Comparison of ENCODE assay signal across 9 cellular contexts in the genomic region with DNA sequence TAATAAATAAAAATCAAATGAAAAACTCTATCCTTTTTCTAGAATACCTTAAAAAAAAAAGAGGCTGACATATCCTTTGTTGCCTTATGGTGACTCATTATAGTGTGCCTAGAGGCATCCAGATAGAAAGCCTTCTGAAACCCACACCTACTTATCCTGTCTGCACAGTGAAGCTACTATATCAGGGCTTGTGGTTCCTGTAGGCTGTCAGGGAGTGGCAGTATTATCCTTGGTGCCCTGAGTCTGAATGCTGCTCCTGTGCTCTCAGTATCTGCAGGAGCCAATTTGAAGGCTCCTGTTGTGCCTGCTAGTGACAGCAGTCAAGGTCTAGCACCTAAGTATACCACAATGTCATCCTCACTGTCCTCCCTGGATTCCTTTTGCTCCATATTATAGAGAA.
DNase-seq lines count a peak whose midpoint lies in the region; ATAC-seq lines count a peak whose summit lies in the region.
"Had no signal": no experiment of that assay in that cellular context is flagged by ENCODE, and none has a peak within 500 bp of the region (broad histone marks: within the 10 kb centered on the region; RNA-seq: fewer than 3 reads in every experiment).

No MANE protein-coding gene starts in this region.

- H3K36me3 Mint-ChIP-seq in activated CD4-positive, alpha-beta T cell treated with anti-CD3 and anti-CD28 coated beads, Interleukin-2, amount 10 ng/mL, durations not matched to agents 7 days and 5 days (ENCODE audit: low read depth): no peaks in the 10 kb centered on the region
- H3K36me3 Mint-ChIP-seq: activated CD8-positive, alpha-beta memory T cell treated with anti-CD3 and anti-CD28 coated beads, Interleukin-2, amount 10 ng/mL, durations not matched to agents 7 days and 5 days; naive B cell had no signal

- H3K9me3 Mint-ChIP-seq in activated CD4-positive, alpha-beta T cell treated with anti-CD3 and anti-CD28 coated beads, Interleukin-2, amount 10 ng/mL, durations not matched to agents 7 days and 5 days: no peaks in the 10 kb centered on the region

- H3K27ac Mint-ChIP-seq in activated CD4-positive, alpha-beta T cell treated with anti-CD3 and anti-CD28 coated beads, Interleukin-2, amount 10 ng/mL, durations not matched to agents 7 days and 5 days: no peak overlapping the region
- H3K27ac Mint-ChIP-seq: activated CD8-positive, alpha-beta memory T cell treated with anti-CD3 and anti-CD28 coated beads, Interleukin-2, amount 10 ng/mL, durations not matched to agents 7 days and 5 days; naive B cell had no signal

- H3K27me3 Mint-ChIP-seq in activated CD4-positive, alpha-beta T cell treated with anti-CD3 and anti-CD28 coated beads, Interleukin-2, amount 10 ng/mL, durations not matched to agents 7 days and 5 days: no peaks in the 10 kb centered on the region
- H3K27me3 Mint-ChIP-seq: activated CD8-positive, alpha-beta memory T cell treated with anti-CD3 and anti-CD28 coated beads, Interleukin-2, amount 10 ng/mL, durations not matched to agents 7 days and 5 days; naive B cell had no signal

- H3K4me3 Mint-ChIP-seq in activated CD4-positive, alpha-beta T cell treated with anti-CD3 and anti-CD28 coated beads, Interleukin-2, amount 10 ng/mL, durations not matched to agents 7 days and 5 days: no peak overlapping the region
- H3K4me3 Mint-ChIP-seq: activated CD8-positive, alpha-beta memory T cell treated with anti-CD3 and anti-CD28 coated beads, Interleukin-2, amount 10 ng/mL, durations not matched to agents 7 days and 5 days; naive B cell had no signal

- POLR2A ChIA-PET in activated CD4-positive, alpha-beta T cell treated with anti-CD3 and anti-CD28 coated beads, Interleukin-2, amount 10 ng/mL, durations not matched to agents 7 days and 5 days (lab: Charles Lee): no interaction called here

- CTCF ChIA-PET in activated CD4-positive, alpha-beta T cell treated with anti-CD3 and anti-CD28 coated beads, Interleukin-2, amount 10 ng/mL, durations not matched to agents 7 days and 5 days (lab: Charles Lee): no interaction called here

- H3K4me1 Mint-ChIP-seq in activated CD4-positive, alpha-beta T cell treated with anti-CD3 and anti-CD28 coated beads, Interleukin-2, amount 10 ng/mL, durations not matched to agents 7 days and 5 days: no peaks in the 10 kb centered on the region
- H3K4me1 Mint-ChIP-seq: activated CD8-positive, alpha-beta memory T cell treated with anti-CD3 and anti-CD28 coated beads, Interleukin-2, amount 10 ng/mL, durations not matched to agents 7 days and 5 days; naive B cell had no signal

- intact Hi-C loops in sciatic nerve (cut with DNase I): no loop called here

- peak; percentile 41 for DNase-seq in OCI-M2 (lab: John Stamatoyannopoulos, UW; ENCODE audit: unreplicated experiment)
- peak; percentile 90 for DNase-seq in kidney glomerular epithelial cell (lab: John Stamatoyannopoulos, UW)
- DNase-seq in sciatic nerve (ENCODE audit: low spot score): no peak
- DNase-seq in activated CD4-positive, alpha-beta T cell treated with anti-CD3 and anti-CD28 coated beads, Interleukin-2, amount 10 ng/mL, durations not matched to agents 7 days and 5 days: no peak
- no peak for DNase-seq in stimulated activated CD4-positive, alpha-beta T cell treated with anti-CD3 and anti-CD28 coated beads, Interleukin-2, amount 100 ng/mL, for 24 hours
- DNase-seq: activated CD8-positive, alpha-beta memory T cell treated with anti-CD3 and anti-CD28 coated beads, Interleukin-2, amount 10 ng/mL, durations not matched to agents 7 days and 5 days; naive B cell had no signal

- peak; percentile 83 for ATAC-seq in GM18870 (IDR thresholded peaks at IDR 0.05; ENCODE audit: unreplicated experiment)
- peak; percentile 76 for ATAC-seq in HG02759 (IDR thresholded peaks at IDR 0.05; ENCODE audit: unreplicated experiment)
- no peak for ATAC-seq in sciatic nerve
- ATAC-seq: activated CD8-positive, alpha-beta memory T cell treated with anti-CD3 and anti-CD28 coated beads, Interleukin-2, amount 10 ng/mL, durations not matched to agents 7 days and 5 days had no signal

Comparison
In these comparisons a context has a peak if more than half of its experiments do, and no peak if none do; other contexts are left out.
1. DNase-seq: peak in OCI-M2 (single experiment) and kidney glomerular epithelial cell (single experiment); none in sciatic nerve (single experiment), activated CD4-positive, alpha-beta T cell treated with anti-CD3 and anti-CD28 coated beads, Interleukin-2, amount 10 ng/mL, durations not matched to agents 7 days and 5 days (single experiment) and stimulated activated CD4-positive, alpha-beta T cell treated with anti-CD3 and anti-CD28 coated beads, Interleukin-2, amount 100 ng/mL, for 24 hours (0 of 2).